Comparison of ENCODE assay signal across 10 cellular contexts in the genomic region with DNA sequence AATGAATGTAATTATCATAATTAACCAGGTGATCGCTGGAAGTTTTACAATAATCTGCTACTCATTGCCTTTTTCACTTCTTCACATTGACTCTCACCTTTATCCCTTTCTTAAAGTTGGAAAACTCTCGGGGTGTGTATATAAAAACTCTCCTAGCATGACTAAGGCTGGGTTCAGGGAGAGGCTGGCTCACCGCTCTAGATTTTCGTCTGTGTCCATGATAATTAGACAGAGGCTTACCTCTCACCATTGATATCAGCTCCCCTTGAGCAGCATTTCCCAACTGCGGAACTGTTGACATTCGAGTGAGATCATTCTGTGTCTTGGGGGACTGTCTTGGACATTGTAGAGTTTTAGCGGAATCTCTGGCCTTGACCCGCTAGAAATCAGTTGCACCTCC. TPM values are rescaled to one million over a fixed set of nuclear protein-coding genes. Genes with fewer than 3 reads are reported as not detected.
DNase-seq lines count a peak whose midpoint lies in the region; ATAC-seq and TF ChIP-seq lines count a peak whose summit lies in the region.
"Had no signal": no experiment of that assay in that cellular context is flagged by ENCODE, and none has a peak within 500 bp of the region (broad histone marks: within the 10 kb centered on the region; RNA-seq: fewer than 3 reads in every experiment).

No MANE protein-coding gene starts in this region.

- no peak overlapping the region for H3K4me3 ChIP-seq in coronary artery
- no peak overlapping the region for H3K4me3 ChIP-seq in muscle layer of duodenum (ENCODE audit: low read depth in 1 of 2, low read length in 2 of 2)
- H3K4me3 ChIP-seq in transverse colon, result no peak overlapping the region

- TF ChIP-seq CTCF in RWPE1 (conservative IDR thresholded peaks at IDR 0.05; ENCODE audit: low read depth) (no peak), coronary artery (IDR thresholded peaks at IDR 0.05) (no peak), transverse colon (IDR thresholded peaks at IDR 0.05) (no peak)

- H3K27me3 ChIP-seq in muscle layer of duodenum (ENCODE audit: low read depth, low read length) (no peaks in the 10 kb centered on the region), transverse colon (no peaks in the 10 kb centered on the region)

- 34 to 71% methylated on average over 2 to 8 of the region's 8 CpGs for WGBS in transverse colon (ENCODE audit: low coverage in 1 of 2), 2 donors

- H3K4me1 Mint-ChIP-seq in activated T-helper 1 cell treated with anti-CD3 and anti-CD28 coated beads, Interleukin-12 subunit alpha, Interleukin-12 subunit beta, Interleukin-2, Interleukin-4 antibody, amounts not matched to agents 30 ng/mL and 10 ng/mL and 1 ng/mL, durations not matched to agents 14 hours and 24 hours and 36 hours (ENCODE audit: low read depth), result no peaks in the 10 kb centered on the region

- DNase-seq in RWPE1 (ENCODE audit: low spot score) (no peak), coronary artery (ENCODE audit: low spot score) (no peak), transverse colon (no peak), SHP77 (lab: John Stamatoyannopoulos, UW) (no peak)
- DNase-seq in activated T-helper 1 cell treated with anti-CD3 and anti-CD28 coated beads, Interleukin-12 subunit alpha, Interleukin-12 subunit beta, Interleukin-2, Interleukin-4 antibody, amounts not matched to agents 30 ng/mL and 10 ng/mL and 1 ng/mL, durations not matched to agents 14 hours and 24 hours and 36 hours (ENCODE audit: low spot score), result no peak
- DNase-seq: activated effector memory CD4-positive, alpha-beta T cell treated with Interleukin-2 at 50 U/mL for 16 hours had no signal

- H3K27ac ChIP-seq in RWPE1 (peak overlapping the region; percentile 77), coronary artery (peak overlapping the region; percentile 83 to 96), muscle layer of duodenum (ENCODE audit: low read length) (peak overlapping the region; percentile 50), transverse colon (peak overlapping the region; percentile 79 to 87 (median 80))

- H3K9me3 Mint-ChIP-seq in activated T-helper 1 cell treated with anti-CD3 and anti-CD28 coated beads, Interleukin-12 subunit alpha, Interleukin-12 subunit beta, Interleukin-2, Interleukin-4 antibody, amounts not matched to agents 30 ng/mL and 10 ng/mL and 1 ng/mL, durations not matched to agents 14 hours and 24 hours and 36 hours, result no peaks in the 10 kb centered on the region
- H3K9me3 Mint-ChIP-seq: activated CD4-positive, alpha-beta memory T cell treated with anti-CD3 and anti-CD28 coated beads, Interleukin-2, amount 10 ng/mL, durations not matched to agents 7 days and 5 days; neural crest cell had no signal

- H3K27ac Mint-ChIP-seq in activated T-helper 1 cell treated with anti-CD3 and anti-CD28 coated beads, Interleukin-12 subunit alpha, Interleukin-12 subunit beta, Interleukin-2, Interleukin-4 antibody, amounts not matched to agents 30 ng/mL and 10 ng/mL and 1 ng/mL, durations not matched to agents 14 hours and 24 hours and 36 hours, result no peak overlapping the region
- H3K27ac Mint-ChIP-seq: activated CD4-positive, alpha-beta memory T cell treated with anti-CD3 and anti-CD28 coated beads, Interleukin-2, amount 10 ng/mL, durations not matched to agents 7 days and 5 days had no signal

- H3K36me3 Mint-ChIP-seq in activated T-helper 1 cell treated with anti-CD3 and anti-CD28 coated beads, Interleukin-12 subunit alpha, Interleukin-12 subunit beta, Interleukin-2, Interleukin-4 antibody, amounts not matched to agents 30 ng/mL and 10 ng/mL and 1 ng/mL, durations not matched to agents 14 hours and 24 hours and 36 hours (ENCODE audit: low read depth), result no peaks in the 10 kb centered on the region

- in situ Hi-C loops in transverse colon (cut with MboI; ENCODE audit: low pct_ligation_motif_present in 1 of 4, low pct_unique_long_range_greater_than_20kb in 1 of 4, low sequenced_read_pairs in 3 of 4), result loop anchor here in 2 of 4 donors (10.0 kb wide), 1 partner anchor 50 kb away; no protein-coding TSS in a partner anchor

- H3K4me3 Mint-ChIP-seq in activated T-helper 1 cell treated with anti-CD3 and anti-CD28 coated beads, Interleukin-12 subunit alpha, Interleukin-12 subunit beta, Interleukin-2, Interleukin-4 antibody, amounts not matched to agents 30 ng/mL and 10 ng/mL and 1 ng/mL, durations not matched to agents 14 hours and 24 hours and 36 hours, result no peak overlapping the region
- H3K4me3 Mint-ChIP-seq: activated CD4-positive, alpha-beta memory T cell treated with anti-CD3 and anti-CD28 coated beads, Interleukin-2, amount 10 ng/mL, durations not matched to agents 7 days and 5 days; neural crest cell had no signal

- H3K9me3 ChIP-seq in muscle layer of duodenum (ENCODE audit: control insufficient read depth in 1 of 2, low read length in 2 of 2) (no peaks in the 10 kb centered on the region), transverse colon (no peaks in the 10 kb centered on the region)

- no peak for TF ChIP-seq POLR2A in transverse colon (IDR thresholded peaks at IDR 0.05)

- CTCF ChIA-PET in RWPE1 (lab: Yijun Ruan, JAX), result interaction anchor here (0.6 to 2.1 kb wide), 12 partner anchors 11 to 70 kb away, joined by 3 to 17 read pairs (median 4); no protein-coding TSS in a partner anchor

- POLR2A ChIA-PET in RWPE1 (lab: Yijun Ruan, JAX; ENCODE audit: low non-redundant PET), result no interaction called here

- no peaks in the 10 kb centered on the region for H3K36me3 ChIP-seq in muscle layer of duodenum (ENCODE audit: control insufficient read depth in 1 of 2, insufficient read depth in 2 of 2, low read length in 2 of 2)
- no peaks in the 10 kb centered on the region for H3K36me3 ChIP-seq in transverse colon

- TF ChIP-seq EP300 in transverse colon (IDR thresholded peaks at IDR 0.05; ENCODE audit: low read depth), result no peak

- intact Hi-C loops in transverse colon (cut with DNase I; ENCODE audit: low total_unique reads), result loop anchor here (5.0 kb wide), 1 partner anchor 37 kb away; the partner anchor contains the start of gene NFIX
- intact Hi-C loops in activated T-helper 1 cell treated with anti-CD3 and anti-CD28 coated beads, Interleukin-12 subunit alpha, Interleukin-12 subunit beta, Interleukin-2, Interleukin-4 antibody, amounts not matched to agents 30 ng/mL and 10 ng/mL and 1 ng/mL, durations not matched to agents 14 hours and 24 hours and 36 hours (cut with micrococcal nuclease), result loop anchor here (1.0 kb wide), 1 partner anchor 51 kb away; no protein-coding TSS in a partner anchor

- no peak for ATAC-seq in GM18858 (IDR thresholded peaks at IDR 0.05; ENCODE audit: unreplicated experiment)

- H3K27me3 Mint-ChIP-seq in activated T-helper 1 cell treated with anti-CD3 and anti-CD28 coated beads, Interleukin-12 subunit alpha, Interleukin-12 subunit beta, Interleukin-2, Interleukin-4 antibody, amounts not matched to agents 30 ng/mL and 10 ng/mL and 1 ng/mL, durations not matched to agents 14 hours and 24 hours and 36 hours (ENCODE audit: insufficient read depth), result peaks cover 9% of the 10 kb centered on the region

- H3K4me1 ChIP-seq in muscle layer of duodenum (ENCODE audit: control insufficient read depth in 1 of 2, insufficient read depth in 2 of 2, low read length in 2 of 2) (peaks cover 41 to 95% of the 10 kb centered on the region in 2 donors), transverse colon (peaks cover 68 to 99% (median 84%) of the 10 kb centered on the region in 4 donors)

RNA-seq across cellular contexts. Expression of gene NFIX, which starts 39.4 kb away (rescaled TPM):
- 10 to 100 TPM; 25.4 to 53.1 (median 29.3) TPM for total RNA-seq in transverse colon
- total RNA-seq in activated T-helper 1 cell treated with anti-CD3 and anti-CD28 coated beads, Interleukin-12 subunit alpha, Interleukin-12 subunit beta, Interleukin-2, Interleukin-4 antibody, amounts not matched to agents 30 ng/mL and 10 ng/mL and 1 ng/mL, durations not matched to agents 14 hours and 24 hours and 36 hours, result 4.5 and 8.0 TPM in 2 replicates
